Comparison of ENCODE assay signal across 8 cellular contexts in the genomic region with DNA sequence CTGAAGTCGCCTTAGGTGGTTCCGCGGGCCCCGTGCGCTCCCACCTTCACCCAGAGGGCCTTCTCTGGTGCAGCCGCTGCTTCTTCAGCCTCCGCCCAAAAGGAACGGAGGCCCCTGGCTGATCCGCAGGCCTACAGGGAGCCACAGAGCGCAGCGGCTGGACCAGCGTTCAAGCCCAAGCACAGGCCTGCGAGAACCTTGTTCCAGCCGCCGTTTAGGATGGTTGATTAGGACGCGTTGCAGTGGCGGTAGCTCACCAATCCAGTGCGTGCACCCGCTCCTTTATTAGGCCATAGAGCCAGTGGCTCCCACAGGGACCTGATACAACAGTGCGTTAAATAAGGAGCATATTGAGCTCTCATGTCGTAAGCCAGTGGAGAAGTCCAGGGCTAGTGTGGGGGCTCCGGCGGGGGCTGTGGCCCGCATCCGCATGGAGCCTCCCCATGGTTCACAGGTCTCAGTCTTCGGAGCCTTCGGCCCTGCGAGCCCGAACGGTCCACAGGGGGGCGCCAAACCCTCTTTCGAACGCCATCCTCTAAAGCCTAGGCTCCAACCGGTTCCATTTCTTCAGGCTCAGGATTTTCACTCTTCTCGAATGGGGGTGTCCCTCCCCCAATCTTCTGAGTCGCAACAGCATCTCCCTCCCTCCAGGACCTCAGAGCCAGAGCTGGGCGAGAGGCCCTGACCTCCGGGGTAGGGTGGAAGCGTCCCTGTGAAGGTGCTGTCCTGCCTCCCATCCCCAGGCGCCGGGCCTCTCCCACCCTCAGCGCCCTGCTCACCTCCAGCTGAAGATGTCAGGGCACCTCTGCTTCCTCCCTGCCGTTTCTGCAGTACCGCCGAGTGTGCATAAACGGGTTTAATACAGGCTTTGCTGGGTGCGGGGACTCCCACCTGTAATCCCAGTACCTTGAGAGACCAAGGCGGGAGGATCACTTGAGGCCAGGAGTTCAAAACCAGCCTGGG.
DNase-seq lines count a peak whose midpoint lies in the region; TF ChIP-seq lines count a peak whose summit lies in the region.
"Not testable (repeated sequence)": the region's sequence is repeated elsewhere in the genome, so short reads cannot be mapped to it uniquely, and the experiment has no call there.

No MANE protein-coding gene starts in this region.

- peak; percentile 67 for TF ChIP-seq CTCF in astrocyte of the spinal cord (IDR thresholded peaks at IDR 0.05; ENCODE audit: low read depth, low read length)

- in situ Hi-C loops in astrocyte of the spinal cord (cut with HindIII; ENCODE audit: low sequenced_read_pairs): not testable (repeated sequence)

- intact Hi-C loops in cardiac septum (cut with DNase I): not testable (repeated sequence)

- DNase-seq in COLO829 (ENCODE audit: low spot score): peak; percentile 12
- peak; percentile 55 for DNase-seq in HT-29 (ENCODE audit: low spot score)
- peak; percentile 38 for DNase-seq in NK-92 treated with Interleukin-12 subunit alpha and Interleukin-12 subunit beta, amount 100 ng/mL, for 24 hours (lab: John Stamatoyannopoulos, UW)
- DNase-seq in activated CD4-positive, alpha-beta T cell treated with anti-CD3 and anti-CD28 coated beads for 48 hours: peak; percentile 88
- peak; percentile 24 for DNase-seq in astrocyte of the spinal cord (ENCODE audit: low read depth, low spot score)
- peak; percentile 89 for DNase-seq in cardiac septum (ENCODE audit: low spot score)
- peak; percentile 1 for DNase-seq in occipital lobe (lab: John Stamatoyannopoulos, UW)
- peak; percentile 53 to 72 for DNase-seq in stimulated activated CD8-positive, alpha-beta memory T cell treated with anti-CD3 and anti-CD28 coated beads, Interleukin-7, amount 100 ng/mL, for 1 hour (ENCODE audit: low read depth in 2 of 2)

- H3K4me3 ChIP-seq in astrocyte of the spinal cord (ENCODE audit: low read depth, low read length): not testable (repeated sequence)

Comparison
In these comparisons a context has a peak if more than half of its experiments do, and no peak if none do; other contexts are left out.
1. DNase-seq: peak in every context shown above with its lines; median percentile 89 in cardiac septum; 88 in activated CD4-positive, alpha-beta T cell treated with anti-CD3 and anti-CD28 coated beads for 48 hours; 62 in stimulated activated CD8-positive, alpha-beta memory T cell treated with anti-CD3 and anti-CD28 coated beads, Interleukin-7, amount 100 ng/mL, for 1 hour; 55 in HT-29; 38 in NK-92 treated with Interleukin-12 subunit alpha and Interleukin-12 subunit beta, amount 100 ng/mL, for 24 hours; 24 in astrocyte of the spinal cord; 12 in COLO829; 1 in occipital lobe.